In the genomic region with DNA sequence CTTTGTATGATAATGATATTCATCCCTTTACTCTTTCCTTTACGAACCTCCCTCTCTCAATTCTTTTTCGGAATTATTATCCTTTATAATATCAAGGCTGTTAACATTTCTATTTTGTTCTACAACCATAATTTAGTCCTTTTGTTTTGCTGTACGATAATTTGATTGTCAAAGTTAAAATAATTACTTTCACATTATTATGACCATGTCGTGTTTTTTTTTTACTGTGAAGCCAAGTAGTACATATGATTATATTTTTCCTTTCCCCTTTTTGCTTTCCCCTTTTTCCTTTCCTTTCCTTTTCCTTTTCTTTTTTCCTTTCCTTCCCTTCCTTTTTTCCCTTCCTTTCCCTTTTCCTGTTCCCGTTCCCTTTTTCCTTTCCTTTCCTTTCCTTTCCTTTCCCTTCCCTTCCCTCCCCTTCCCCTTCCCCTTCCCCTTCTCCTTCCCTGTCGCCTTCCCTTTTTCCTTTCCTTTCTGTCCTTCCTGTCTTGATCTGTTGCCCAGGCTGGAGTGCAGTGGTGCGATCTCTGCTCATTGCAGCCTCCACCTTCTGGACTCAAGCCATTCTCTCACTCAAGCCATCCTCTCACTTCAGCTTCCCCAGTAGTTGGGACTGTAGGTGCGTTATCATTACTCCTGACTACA, we compare ENCODE assay signal across 1 cellular context.
TF ChIP-seq lines count a peak whose summit lies in the region.

No MANE protein-coding gene starts in this region.

TF ChIP-seq in GM12878, 131 proteins besides CTCF, POLR2A, EP300 and RAD21:
- TF ChIP-seq, protein P1, sequence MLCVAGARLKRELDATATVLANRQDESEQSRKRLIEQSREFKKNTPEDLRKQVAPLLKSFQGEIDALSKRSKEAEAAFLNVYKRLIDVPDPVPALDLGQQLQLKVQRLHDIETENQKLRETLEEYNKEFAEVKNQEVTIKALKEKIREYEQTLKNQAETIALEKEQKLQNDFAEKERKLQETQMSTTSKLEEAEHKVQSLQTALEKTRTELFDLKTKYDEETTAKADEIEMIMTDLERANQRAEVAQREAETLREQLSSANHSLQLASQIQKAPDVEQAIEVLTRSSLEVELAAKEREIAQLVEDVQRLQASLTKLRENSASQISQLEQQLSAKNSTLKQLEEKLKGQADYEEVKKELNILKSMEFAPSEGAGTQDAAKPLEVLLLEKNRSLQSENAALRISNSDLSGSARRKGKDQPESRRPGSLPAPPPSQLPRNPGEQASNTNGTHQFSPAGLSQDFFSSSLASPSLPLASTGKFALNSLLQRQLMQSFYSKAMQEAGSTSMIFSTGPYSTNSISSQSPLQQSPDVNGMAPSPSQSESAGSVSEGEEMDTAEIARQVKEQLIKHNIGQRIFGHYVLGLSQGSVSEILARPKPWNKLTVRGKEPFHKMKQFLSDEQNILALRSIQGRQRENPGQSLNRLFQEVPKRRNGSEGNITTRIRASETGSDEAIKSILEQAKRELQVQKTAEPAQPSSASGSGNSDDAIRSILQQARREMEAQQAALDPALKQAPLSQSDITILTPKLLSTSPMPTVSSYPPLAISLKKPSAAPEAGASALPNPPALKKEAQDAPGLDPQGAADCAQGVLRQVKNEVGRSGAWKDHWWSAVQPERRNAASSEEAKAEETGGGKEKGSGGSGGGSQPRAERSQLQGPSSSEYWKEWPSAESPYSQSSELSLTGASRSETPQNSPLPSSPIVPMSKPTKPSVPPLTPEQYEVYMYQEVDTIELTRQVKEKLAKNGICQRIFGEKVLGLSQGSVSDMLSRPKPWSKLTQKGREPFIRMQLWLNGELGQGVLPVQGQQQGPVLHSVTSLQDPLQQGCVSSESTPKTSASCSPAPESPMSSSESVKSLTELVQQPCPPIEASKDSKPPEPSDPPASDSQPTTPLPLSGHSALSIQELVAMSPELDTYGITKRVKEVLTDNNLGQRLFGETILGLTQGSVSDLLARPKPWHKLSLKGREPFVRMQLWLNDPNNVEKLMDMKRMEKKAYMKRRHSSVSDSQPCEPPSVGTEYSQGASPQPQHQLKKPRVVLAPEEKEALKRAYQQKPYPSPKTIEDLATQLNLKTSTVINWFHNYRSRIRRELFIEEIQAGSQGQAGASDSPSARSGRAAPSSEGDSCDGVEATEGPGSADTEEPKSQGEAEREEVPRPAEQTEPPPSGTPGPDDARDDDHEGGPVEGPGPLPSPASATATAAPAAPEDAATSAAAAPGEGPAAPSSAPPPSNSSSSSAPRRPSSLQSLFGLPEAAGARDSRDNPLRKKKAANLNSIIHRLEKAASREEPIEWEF (IDR thresholded peaks at IDR 0.05; ENCODE audit: insufficient replicate concordance, low read depth, low read length): no peak
